In genomic region chr7:29039747-29040569, GRCh38 we compare ENCODE assay signal across 17 cellular contexts.
DNase-seq lines count a peak whose midpoint lies in the region; ATAC-seq and TF ChIP-seq lines count a peak whose summit lies in the region.
"Had no signal": no experiment of that assay in that cellular context is flagged by ENCODE, and none has a peak within 500 bp of the region (broad histone marks: within the 10 kb centered on the region; RNA-seq: fewer than 3 reads in every experiment).

No MANE protein-coding gene starts in this region.

- H3K4me1 Mint-ChIP-seq in nephron progenitor cell = peaks cover 84% of the 10 kb centered on the region

- no peak overlapping the region for H3K9ac ChIP-seq in BLaER1

- no peaks in the 10 kb centered on the region for H3K36me3 Mint-ChIP-seq in nephron progenitor cell (ENCODE audit: low read depth)

- H3K36me3 ChIP-seq in BLaER1 = no peaks in the 10 kb centered on the region

- peaks cover 27% of the 10 kb centered on the region for H3K4me1 ChIP-seq in BLaER1

- no peaks in the 10 kb centered on the region for H3K9me3 Mint-ChIP-seq in nephron progenitor cell

- no peak overlapping the region for H3K27ac ChIP-seq in BLaER1

- ATAC-seq in GM19463 (IDR thresholded peaks at IDR 0.05; ENCODE audit: unreplicated experiment) = no peak
- no peak for ATAC-seq in HG02610 (IDR thresholded peaks at IDR 0.05; ENCODE audit: unreplicated experiment)
- ATAC-seq in HG03045 (IDR thresholded peaks at IDR 0.05; ENCODE audit: unreplicated experiment) = no peak
- ATAC-seq: activated CD4-positive, CD25-positive, alpha-beta regulatory T cell treated with anti-CD3 and anti-CD28 coated beads, Interleukin-2, amount 50 U/mL, for 24 hours; left lobe of liver had no signal

- TF ChIP-seq CTCF in fibroblast of the aortic adventitia (IDR thresholded peaks at IDR 0.05; ENCODE audit: insufficient read depth, low read length) (no peak), nephron progenitor cell (IDR thresholded peaks at IDR 0.05) (no peak)

- H4K20me1 ChIP-seq in BLaER1 = no peaks in the 10 kb centered on the region

- H3K27me3 ChIP-seq in BLaER1 = no peaks in the 10 kb centered on the region

- no peak overlapping the region for H3K4me3 ChIP-seq in BLaER1
- H3K4me3 ChIP-seq in fibroblast of the aortic adventitia (ENCODE audit: low read depth, low read length) = no peak overlapping the region

- H3K27ac Mint-ChIP-seq in nephron progenitor cell = peak overlapping the region; percentile 28

- peaks cover 3% of the 10 kb centered on the region for H3K27me3 Mint-ChIP-seq in nephron progenitor cell (ENCODE audit: low read depth, poor library complexity)

- DNase-seq in SK-MEL-5 (ENCODE audit: low read depth, low spot score) (peak; percentile 25), fibroblast of the aortic adventitia (ENCODE audit: low read depth) (peak; percentile 69), nephron progenitor cell (no peak), DMS79 (lab: John Stamatoyannopoulos, UW) (no peak)
- DNase-seq: activated CD8-positive, alpha-beta memory T cell treated with anti-CD3 and anti-CD28 coated beads, Interleukin-2, amount 50 U/mL, for 4 hours; activated naive CD4-positive, alpha-beta T cell treated with Interleukin-2 at 50 U/mL for 16 hours; GF-D8; GOT3; NCI-H1417 treated with DMSO at 0.1 percent for 48 hours; stimulated activated CD4-positive, alpha-beta T cell treated with anti-CD3 and anti-CD28 coated beads, Interleukin-2, amount 100 ng/mL, for 48 hours; T-helper 2 cell had no signal

- in situ Hi-C loops in SK-MEL-5 (cut with HindIII; ENCODE audit: low pct_unique_long_range_greater_than_20kb, low sequenced_read_pairs) = no loop called here

- no peaks in the 10 kb centered on the region for H3K9me3 ChIP-seq in BLaER1

- peak overlapping the region; percentile 48 for H3K4me2 ChIP-seq in BLaER1

- no peak overlapping the region for H3K4me3 Mint-ChIP-seq in nephron progenitor cell

Comparison
In these comparisons a context has a peak if more than half of its experiments do, and no peak if none do; other contexts are left out.
1. DNase-seq: peak in SK-MEL-5 (single experiment) and fibroblast of the aortic adventitia (single experiment); none in nephron progenitor cell (single experiment) and DMS79 (single experiment).